In the genomic region with DNA sequence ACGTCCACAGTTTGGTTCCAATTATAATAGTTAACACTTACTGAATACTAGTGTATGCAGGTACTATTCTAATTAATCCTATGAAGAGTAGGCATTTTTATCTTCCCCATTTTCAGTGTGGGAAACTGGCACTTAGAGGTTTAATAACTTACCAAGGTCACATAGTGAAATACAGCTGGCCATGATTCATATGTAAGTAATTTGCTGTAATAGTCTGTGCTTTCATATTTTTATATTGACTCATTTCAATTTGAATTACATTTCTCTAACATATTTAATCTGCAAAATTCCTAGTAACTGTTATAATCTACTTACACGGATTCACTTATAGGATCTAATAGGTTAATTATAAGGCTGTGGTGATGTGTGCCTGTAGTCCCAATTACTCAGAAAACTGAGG, we compare ENCODE assay signal across 11 cellular contexts. TPM values are rescaled to one million over a fixed set of nuclear protein-coding genes. Genes with fewer than 3 reads are reported as not detected.
DNase-seq lines count a peak whose midpoint lies in the region; ATAC-seq and TF ChIP-seq lines count a peak whose summit lies in the region.
"Had no signal": no experiment of that assay in that cellular context is flagged by ENCODE, and none has a peak within 500 bp of the region (broad histone marks: within the 10 kb centered on the region; RNA-seq: fewer than 3 reads in every experiment).

No MANE protein-coding gene starts in this region.

- no peak overlapping the region for H3K18ac ChIP-seq in neuronal stem cell (ENCODE audit: low read length)

- no peak overlapping the region for H2BK15ac ChIP-seq in neuronal stem cell (ENCODE audit: low read length)

- TF ChIP-seq CTCF in HFFc6 (IDR thresholded peaks at IDR 0.05) (no peak), ascending aorta (IDR thresholded peaks at IDR 0.05) (no peak), gastroesophageal sphincter (IDR thresholded peaks at IDR 0.05) (no peak), glutamatergic neuron (IDR thresholded peaks at IDR 0.05; ENCODE audit: partially characterized antibody, unreplicated experiment) (no peak), BE2C (IDR thresholded peaks at IDR 0.05; ENCODE audit: low read depth, low read length) (no peak)

- intact Hi-C loops in ascending aorta (cut with DNase I): no loop called here

- H3K36me3 ChIP-seq in ascending aorta (peaks cover 34 to 72% of the 10 kb centered on the region in 2 donors), gastroesophageal sphincter (peaks cover 4 to 92% of the 10 kb centered on the region in 2 donors), neuronal stem cell (replicated peaks in 1 of 2; ENCODE audit: control insufficient read depth in 2 of 2, insufficient read depth in 2 of 2, low read length in 2 of 2) (peaks cover 21 to 100% of the 10 kb centered on the region in 2 donors), BE2C (peaks cover 86% of the 10 kb centered on the region)

- H3K27ac ChIP-seq in ascending aorta: peak overlapping the region; percentile 47 to 58
- H3K27ac ChIP-seq in gastroesophageal sphincter: peak overlapping the region; percentile 58 to 63 (median 61)
- no peak overlapping the region for H3K27ac ChIP-seq in neuronal stem cell (replicated peaks; ENCODE audit: low read length)

- peak overlapping the region; percentile 57 for H3K4me3 Mint-ChIP-seq in HFFc6
- H3K4me3 Mint-ChIP-seq in stimulated activated effector memory CD8-positive, alpha-beta T cell treated with anti-CD3 and anti-CD28 coated beads, Interleukin-12 subunit alpha, Interleukin-12 subunit beta, amount 100 ng/mL, for 72 hours: no peak overlapping the region
- H3K4me3 Mint-ChIP-seq in glutamatergic neuron (ENCODE audit: unreplicated experiment): no peak overlapping the region
- H3K4me3 Mint-ChIP-seq: activated CD8-positive, alpha-beta T cell treated with anti-CD3 and anti-CD28 coated beads for 36 hours; activated naive CD8-positive, alpha-beta T cell treated with anti-CD3 and anti-CD28 coated beads, Interleukin-2, amount 10 ng/mL, durations not matched to agents 7 days and 5 days had no signal

- H2BK12ac ChIP-seq in neuronal stem cell (ENCODE audit: low read length): no peak overlapping the region

- peak; percentile 69 for ATAC-seq in gastroesophageal sphincter
- ATAC-seq in stimulated activated effector memory CD8-positive, alpha-beta T cell treated with anti-CD3 and anti-CD28 coated beads, Interleukin-12 subunit alpha, Interleukin-12 subunit beta, amount 100 ng/mL, for 72 hours: no peak
- no peak for ATAC-seq in HG02885 (IDR thresholded peaks at IDR 0.05; ENCODE audit: poor library complexity, unreplicated experiment)
- ATAC-seq: activated CD8-positive, alpha-beta T cell treated with anti-CD3 and anti-CD28 coated beads for 36 hours had no signal

- peaks cover 67% of the 10 kb centered on the region for H3K4me1 Mint-ChIP-seq in HFFc6 (ENCODE audit: low read depth)
- H3K4me1 Mint-ChIP-seq in stimulated activated effector memory CD8-positive, alpha-beta T cell treated with anti-CD3 and anti-CD28 coated beads, Interleukin-12 subunit alpha, Interleukin-12 subunit beta, amount 100 ng/mL, for 72 hours: peaks cover 7% of the 10 kb centered on the region
- H3K4me1 Mint-ChIP-seq in glutamatergic neuron (ENCODE audit: low read depth, unreplicated experiment): no peaks in the 10 kb centered on the region

- H3K27ac Mint-ChIP-seq in HFFc6: peak overlapping the region; percentile 84
- peak overlapping the region; percentile 81 for H3K27ac Mint-ChIP-seq in stimulated activated effector memory CD8-positive, alpha-beta T cell treated with anti-CD3 and anti-CD28 coated beads, Interleukin-12 subunit alpha, Interleukin-12 subunit beta, amount 100 ng/mL, for 72 hours
- no peak overlapping the region for H3K27ac Mint-ChIP-seq in glutamatergic neuron (ENCODE audit: unreplicated experiment)
- H3K27ac Mint-ChIP-seq: activated CD8-positive, alpha-beta T cell treated with anti-CD3 and anti-CD28 coated beads for 36 hours; activated naive CD8-positive, alpha-beta T cell treated with anti-CD3 and anti-CD28 coated beads, Interleukin-2, amount 10 ng/mL, durations not matched to agents 7 days and 5 days had no signal

- 23 to 41% methylated on average over 2 of the region's 2 CpGs for WGBS in gastroesophageal sphincter (ENCODE audit: low coverage in 1 of 2), 2 donors
- no CpG with 5 or more reads among the region's 2 CpGs for WGBS in neuronal stem cell (ENCODE audit: extremely low coverage in 2 of 2, insufficient read length in 2 of 2, insufficient replicate concordance in 1 of 2), 2 donors

- TF ChIP-seq POLR2A in gastroesophageal sphincter (IDR thresholded peaks at IDR 0.05): no peak

- no peak overlapping the region for H3K23ac ChIP-seq in neuronal stem cell (ENCODE audit: low read depth, low read length, poor library complexity)

- H2BK5ac ChIP-seq in neuronal stem cell (ENCODE audit: low read length): no peak overlapping the region

- no peak overlapping the region for H3K9ac ChIP-seq in neuronal stem cell (ENCODE audit: low read depth, low read length, poor library complexity)

- H3K4me1 ChIP-seq in ascending aorta (peaks cover 0 to 23% of the 10 kb centered on the region in 2 donors), gastroesophageal sphincter (peaks cover 10 to 41% (median 13%) of the 10 kb centered on the region in 3 donors), neuronal stem cell (ENCODE audit: control insufficient read depth in 2 of 2, insufficient read depth in 1 of 2, low read depth in 1 of 2, low read length in 2 of 2) (no peaks in the 10 kb centered on the region), BE2C (no peaks in the 10 kb centered on the region)

- H3K9me3 ChIP-seq in ascending aorta (no peaks in the 10 kb centered on the region), gastroesophageal sphincter (no peaks in the 10 kb centered on the region), neuronal stem cell (replicated peaks in 1 of 2; ENCODE audit: control insufficient read depth in 2 of 2, insufficient read depth in 1 of 2, low read depth in 1 of 2, low read length in 2 of 2) (no peaks in the 10 kb centered on the region), BE2C (0 out of 2 replicates have a peak, but pooled peaks cover 1% of the 10 kb centered on the region)
- H3K9me3 ChIP-seq: spleen had no signal

- no peak overlapping the region for H4K8ac ChIP-seq in neuronal stem cell (ENCODE audit: low read depth, low read length)

- H3K4me3 ChIP-seq in ascending aorta (no peak overlapping the region), gastroesophageal sphincter (no peak overlapping the region), neuronal stem cell (ENCODE audit: low read length in 2 of 2) (no peak overlapping the region), BE2C (ENCODE audit: low read depth, low read length) (no peak overlapping the region)
- H3K4me3 ChIP-seq: spleen had no signal

- H3K4me2 ChIP-seq in neuronal stem cell (ENCODE audit: insufficient read depth, low read length, poor library complexity, severe bottlenecking): no peak overlapping the region

- peak; percentile 70 for DNase-seq in HFFc6
- DNase-seq in ascending aorta (ENCODE audit: low spot score in 2 of 2): no peak
- no peak for DNase-seq in stimulated activated effector memory CD8-positive, alpha-beta T cell treated with anti-CD3 and anti-CD28 coated beads, Interleukin-12 subunit alpha, Interleukin-12 subunit beta, amount 100 ng/mL, for 72 hours (ENCODE audit: low spot score in 2 of 2)
- no peak for DNase-seq in glutamatergic neuron
- DNase-seq in neuronal stem cell (ENCODE audit: low spot score): no peak
- no peak for DNase-seq in BE2C
- DNase-seq: activated CD8-positive, alpha-beta T cell treated with anti-CD3 and anti-CD28 coated beads for 36 hours; activated naive CD8-positive, alpha-beta T cell treated with anti-CD3 and anti-CD28 coated beads, Interleukin-2, amount 10 ng/mL, durations not matched to agents 7 days and 5 days; spleen had no signal

- H2BK120ac ChIP-seq in neuronal stem cell (ENCODE audit: low read depth, low read length): no peak overlapping the region

- peaks cover 66% of the 10 kb centered on the region for H3K36me3 Mint-ChIP-seq in HFFc6 (ENCODE audit: low read depth)
- H3K36me3 Mint-ChIP-seq in stimulated activated effector memory CD8-positive, alpha-beta T cell treated with anti-CD3 and anti-CD28 coated beads, Interleukin-12 subunit alpha, Interleukin-12 subunit beta, amount 100 ng/mL, for 72 hours: peaks cover 100% of the 10 kb centered on the region
- H3K36me3 Mint-ChIP-seq in glutamatergic neuron (ENCODE audit: unreplicated experiment): no peaks in the 10 kb centered on the region

- no peaks in the 10 kb centered on the region for H3K27me3 ChIP-seq in ascending aorta
- no peaks in the 10 kb centered on the region for H3K27me3 ChIP-seq in gastroesophageal sphincter
- H3K27me3 ChIP-seq in neuronal stem cell (ENCODE audit: control insufficient read depth in 3 of 3, insufficient read depth in 3 of 3, low read depth in 1 of 3, low read length in 3 of 3): no peaks in the 10 kb centered on the region
- no peaks in the 10 kb centered on the region for H3K27me3 ChIP-seq in BE2C
- H3K27me3 ChIP-seq: spleen had no signal

- H3K4ac ChIP-seq in neuronal stem cell (ENCODE audit: low read length): no peak overlapping the region

- TF ChIP-seq EP300 in gastroesophageal sphincter (IDR thresholded peaks at IDR 0.05): no peak

- no peaks in the 10 kb centered on the region for H3K79me1 ChIP-seq in neuronal stem cell (ENCODE audit: low read depth, low read length)

- no peak overlapping the region for H2AK5ac ChIP-seq in neuronal stem cell (ENCODE audit: low read depth, low read length)

- H2AFZ ChIP-seq in neuronal stem cell (ENCODE audit: low read length): no peak overlapping the region

- H3K14ac ChIP-seq in neuronal stem cell (ENCODE audit: low read length): no peak overlapping the region

- H3K9me3 Mint-ChIP-seq in HFFc6 (no peaks in the 10 kb centered on the region), glutamatergic neuron (ENCODE audit: unreplicated experiment) (no peaks in the 10 kb centered on the region)
- no peaks in the 10 kb centered on the region for H3K9me3 Mint-ChIP-seq in stimulated activated effector memory CD8-positive, alpha-beta T cell treated with anti-CD3 and anti-CD28 coated beads, Interleukin-12 subunit alpha, Interleukin-12 subunit beta, amount 100 ng/mL, for 72 hours
- H3K9me3 Mint-ChIP-seq: activated CD8-positive, alpha-beta T cell treated with anti-CD3 and anti-CD28 coated beads for 36 hours; activated naive CD8-positive, alpha-beta T cell treated with anti-CD3 and anti-CD28 coated beads, Interleukin-2, amount 10 ng/mL, durations not matched to agents 7 days and 5 days had no signal

- no peak overlapping the region for H4K91ac ChIP-seq in neuronal stem cell (ENCODE audit: low read depth, low read length, poor library complexity)

- H3K27me3 Mint-ChIP-seq in HFFc6 (ENCODE audit: insufficient read depth) (peaks cover 2% of the 10 kb centered on the region), glutamatergic neuron (ENCODE audit: unreplicated experiment) (peaks cover 2% of the 10 kb centered on the region)
- H3K27me3 Mint-ChIP-seq: activated CD8-positive, alpha-beta T cell treated with anti-CD3 and anti-CD28 coated beads for 36 hours; activated naive CD8-positive, alpha-beta T cell treated with anti-CD3 and anti-CD28 coated beads, Interleukin-2, amount 10 ng/mL, durations not matched to agents 7 days and 5 days had no signal

RNA-seq across cellular contexts. Expression of a gene that starts 19.4 kb away (rescaled TPM):
- 10 to 100 TPM; 49.5 to 69.0 (median 66.4) TPM for total RNA-seq in HFFc6 (2021; fragmentation: NEBNext Ultra II Directional; extraction: Animal tissue kit (Norgen Biotek cat#: 25700))
- total RNA-seq in ascending aorta (65.7 TPM), gastroesophageal sphincter (100 to 1,000 TPM in 2 of 4 donors, 10 to 100 TPM in 2; 32.0 to 125 (median 81.0) TPM), glutamatergic neuron (ENCODE audit: unreplicated experiment) (40.1 TPM)
- polyA plus RNA-seq in neuronal stem cell (2013, experiment 1 of 2): 33.5 TPM
- polyA plus RNA-seq in neuronal stem cell (2013, experiment 2 of 2): 34.0 TPM
- 91.2 TPM for polyA plus RNA-seq in BE2C (2012; ENCODE audit: insufficient read depth, insufficient read length, low read depth)
